Comparison of ENCODE assay signal across 1 cellular context in the genomic region with DNA sequence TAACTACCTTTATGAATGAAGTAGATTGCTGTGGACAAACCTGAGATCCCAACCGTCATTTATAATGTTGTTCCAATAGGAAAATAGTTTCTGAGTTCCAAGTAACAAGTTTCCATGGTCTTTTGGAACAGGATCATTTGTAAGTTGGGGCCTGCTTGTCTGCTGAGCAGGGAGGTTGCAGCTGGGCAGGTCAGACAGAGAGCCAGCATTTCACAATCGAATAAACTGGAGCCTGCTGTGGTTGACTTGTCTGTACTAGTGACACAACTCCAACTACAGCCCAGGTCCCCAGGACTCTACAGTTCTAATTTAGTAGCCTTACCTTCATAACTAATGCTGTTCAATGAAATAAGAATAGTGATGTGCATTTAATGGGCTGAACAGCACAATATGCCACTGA.
TF ChIP-seq lines count a peak whose summit lies in the region.

No MANE protein-coding gene starts in this region.

TF ChIP-seq in HepG2, 621 proteins besides CTCF, POLR2A, EP300 and RAD21:
- TF ChIP-seq, protein P1, sequence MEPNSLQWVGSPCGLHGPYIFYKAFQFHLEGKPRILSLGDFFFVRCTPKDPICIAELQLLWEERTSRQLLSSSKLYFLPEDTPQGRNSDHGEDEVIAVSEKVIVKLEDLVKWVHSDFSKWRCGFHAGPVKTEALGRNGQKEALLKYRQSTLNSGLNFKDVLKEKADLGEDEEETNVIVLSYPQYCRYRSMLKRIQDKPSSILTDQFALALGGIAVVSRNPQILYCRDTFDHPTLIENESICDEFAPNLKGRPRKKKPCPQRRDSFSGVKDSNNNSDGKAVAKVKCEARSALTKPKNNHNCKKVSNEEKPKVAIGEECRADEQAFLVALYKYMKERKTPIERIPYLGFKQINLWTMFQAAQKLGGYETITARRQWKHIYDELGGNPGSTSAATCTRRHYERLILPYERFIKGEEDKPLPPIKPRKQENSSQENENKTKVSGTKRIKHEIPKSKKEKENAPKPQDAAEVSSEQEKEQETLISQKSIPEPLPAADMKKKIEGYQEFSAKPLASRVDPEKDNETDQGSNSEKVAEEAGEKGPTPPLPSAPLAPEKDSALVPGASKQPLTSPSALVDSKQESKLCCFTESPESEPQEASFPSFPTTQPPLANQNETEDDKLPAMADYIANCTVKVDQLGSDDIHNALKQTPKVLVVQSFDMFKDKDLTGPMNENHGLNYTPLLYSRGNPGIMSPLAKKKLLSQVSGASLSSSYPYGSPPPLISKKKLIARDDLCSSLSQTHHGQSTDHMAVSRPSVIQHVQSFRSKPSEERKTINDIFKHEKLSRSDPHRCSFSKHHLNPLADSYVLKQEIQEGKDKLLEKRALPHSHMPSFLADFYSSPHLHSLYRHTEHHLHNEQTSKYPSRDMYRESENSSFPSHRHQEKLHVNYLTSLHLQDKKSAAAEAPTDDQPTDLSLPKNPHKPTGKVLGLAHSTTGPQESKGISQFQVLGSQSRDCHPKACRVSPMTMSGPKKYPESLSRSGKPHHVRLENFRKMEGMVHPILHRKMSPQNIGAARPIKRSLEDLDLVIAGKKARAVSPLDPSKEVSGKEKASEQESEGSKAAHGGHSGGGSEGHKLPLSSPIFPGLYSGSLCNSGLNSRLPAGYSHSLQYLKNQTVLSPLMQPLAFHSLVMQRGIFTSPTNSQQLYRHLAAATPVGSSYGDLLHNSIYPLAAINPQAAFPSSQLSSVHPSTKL (CRISPR knock-in tag; IDR thresholded peaks at IDR 0.05) = no peak
- TF ChIP-seq CEBPB (IDR thresholded peaks at IDR 0.05; ENCODE audit: borderline replicate concordance, low read depth, low read length) = peak; percentile 82; the same call in 1 of the 2 replicates
TF ChIP-seq in HepG2: peak in this region for 1.
